8 cellular contexts compared by ENCODE assay signal in the genomic region with DNA sequence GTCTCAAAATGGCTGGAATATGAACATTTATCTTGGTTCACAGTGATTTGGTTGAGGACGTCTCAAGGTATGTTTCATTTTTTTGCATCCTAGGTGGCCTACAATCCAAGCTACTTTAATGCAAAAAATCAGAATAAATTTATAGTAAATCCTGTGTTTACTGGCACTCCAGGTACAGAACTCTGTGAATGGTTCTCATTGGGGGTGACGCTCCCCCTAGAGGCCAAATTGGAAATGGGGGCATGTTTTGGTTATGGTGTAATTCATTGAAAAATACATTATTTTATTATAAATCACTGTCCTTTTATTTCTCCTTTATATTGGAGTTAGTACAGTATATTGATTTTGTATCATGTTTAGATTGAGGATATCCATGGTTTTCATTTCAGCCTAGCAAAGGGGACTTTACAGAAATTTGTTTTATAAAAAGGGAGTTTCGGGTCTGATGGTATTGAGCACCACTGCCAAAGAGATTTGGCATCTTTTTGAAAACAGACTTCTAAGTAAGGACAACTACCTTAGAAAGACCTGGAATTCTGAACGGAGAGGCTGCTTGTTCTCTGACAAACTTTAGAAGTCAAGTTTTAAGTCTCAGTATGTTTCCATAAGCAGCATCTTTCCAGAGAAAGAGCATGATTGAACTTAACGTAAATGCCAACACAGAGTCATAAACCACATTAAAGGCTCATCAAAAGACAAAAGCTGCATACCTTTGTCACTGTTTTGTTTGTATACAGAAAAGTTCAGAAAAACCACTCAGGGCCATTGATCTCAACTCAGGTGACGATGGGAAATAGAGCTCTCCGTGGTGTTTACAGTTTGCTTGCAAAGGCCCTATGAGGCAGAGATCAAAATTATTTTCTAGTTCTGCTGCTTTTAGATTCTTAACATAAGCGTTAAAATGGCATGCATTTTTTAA. TPM values are rescaled to one million over a fixed set of nuclear protein-coding genes. Genes with fewer than 3 reads are reported as not detected.
DNase-seq lines count a peak whose midpoint lies in the region; ATAC-seq and TF ChIP-seq lines count a peak whose summit lies in the region.

No MANE protein-coding gene starts in this region.

- no peak overlapping the region for H4K5ac ChIP-seq in IMR-90 (ENCODE audit: low read depth, low read length)

- H3K4me1 ChIP-seq in CD4-positive, alpha-beta memory T cell (ENCODE audit: insufficient read depth, low read length) = peaks cover 4% of the 10 kb centered on the region
- no peaks in the 10 kb centered on the region for H3K4me1 ChIP-seq in IMR-90 (ENCODE audit: control insufficient read depth, insufficient read depth, low read length)

- H2AK5ac ChIP-seq in IMR-90 (ENCODE audit: low read depth, low read length) = no peak overlapping the region

- BruUV-seq in IMR-90 (replicated peaks; lab: Mats Ljungman, UMichigan) = no TSS peak

- no peak overlapping the region for H3K23ac ChIP-seq in IMR-90 (ENCODE audit: low read depth, low read length)

- dilution Hi-C loops in IMR-90 (cut with HindIII; ENCODE audit: low sequenced_read_pairs, unreplicated experiment) = no loop called here

- no peak overlapping the region for H3K14ac ChIP-seq in IMR-90 (replicated peaks; ENCODE audit: low read depth, low read length)

- peaks cover 10 to 35% (median 29%) of the 10 kb centered on the region in 4 donors for H3K4me1 Mint-ChIP-seq in CD4-positive, alpha-beta memory T cell

- TF ChIP-seq RAD21 in IMR-90 (IDR thresholded peaks at IDR 0.05; ENCODE audit: low read length) = peak; percentile 38

- DNase-seq in CD4-positive, alpha-beta memory T cell = peak in 4 of 5 donors; percentile 25 to 40 (median 32)
- DNase-seq in IMR-90 (no peak), fibroblast of villous mesenchyme (ENCODE audit: low read depth) (peak; percentile 30), NCI-H2029 (lab: John Stamatoyannopoulos, UW) (no peak)
- DNase-seq in activated CD8-positive, alpha-beta memory T cell treated with anti-CD3 and anti-CD28 coated beads for 4 hours (ENCODE audit: low read depth in 2 of 2) = peak; percentile 21 to 25
- peak; percentile 15 to 23 for DNase-seq in stimulated activated CD8-positive, alpha-beta memory T cell treated with anti-CD3 and anti-CD28 coated beads, Interleukin-4, amount 100 ng/mL, for 4 hours (ENCODE audit: low read depth in 2 of 2, low spot score in 1 of 2)

- no peaks in the 10 kb centered on the region for H3K9me1 ChIP-seq in IMR-90 (ENCODE audit: insufficient read depth, low read length)

- H3K27me3 ChIP-seq in CD4-positive, alpha-beta memory T cell (ENCODE audit: insufficient read depth, low read length) = no peaks in the 10 kb centered on the region
- no peaks in the 10 kb centered on the region for H3K27me3 ChIP-seq in IMR-90 (ENCODE audit: control insufficient read depth, insufficient read depth, low read length)

- peaks cover 7 to 8% of the 10 kb centered on the region in 2 experiments; a peak in 3 of 4 replicates for H3K79me1 ChIP-seq in IMR-90 (ENCODE audit: low read depth in 1 of 2, low read length in 2 of 2)

- no peaks in the 10 kb centered on the region for H3K9me3 Mint-ChIP-seq in CD4-positive, alpha-beta memory T cell

- TF ChIP-seq POLR2A in IMR-90 (IDR thresholded peaks at IDR 0.05; ENCODE audit: low read depth, low read length) = no peak

- no peak overlapping the region for H2BK5ac ChIP-seq in IMR-90 (ENCODE audit: low read depth, low read length, poor library complexity, severe bottlenecking)

- H2BK120ac ChIP-seq in IMR-90 (ENCODE audit: low read depth, low read length) = no peak overlapping the region

- no peaks in the 10 kb centered on the region; the same call in 1 of the 2 replicates for H4K20me1 ChIP-seq in IMR-90 (ENCODE audit: insufficient read depth, low read length)

- H3K56ac ChIP-seq in IMR-90 (ENCODE audit: extremely low read depth, insufficient read depth, low read length) = no peak overlapping the region

- no peak overlapping the region for H3K4ac ChIP-seq in IMR-90 (ENCODE audit: low read depth, low read length)

- no peak overlapping the region for H3K9ac ChIP-seq in IMR-90 (ENCODE audit: low read depth, low read length)

- H3K36me3 Mint-ChIP-seq in CD4-positive, alpha-beta memory T cell = no peaks in the 10 kb centered on the region

- peak; percentile 52 for TF ChIP-seq CTCF in IMR-90 (conservative IDR thresholded peaks at IDR 0.05; ENCODE audit: low read depth, low read length)
- peak; percentile 68 for TF ChIP-seq CTCF in fibroblast of villous mesenchyme (IDR thresholded peaks at IDR 0.05; ENCODE audit: insufficient read depth, low read depth, low read length)

- no peak overlapping the region for H3K4me2 ChIP-seq in IMR-90 (ENCODE audit: low read depth, low read length)

- H3K4me3 Mint-ChIP-seq in CD4-positive, alpha-beta memory T cell = no peak overlapping the region

- H2BK20ac ChIP-seq in IMR-90 (ENCODE audit: low read depth, low read length) = no peak overlapping the region

- CTCF ChIA-PET in CD4-positive, alpha-beta memory T cell (lab: Charles Lee; ENCODE audit: partially characterized antibody) = interaction anchor here (0.8 to 2.7 kb wide), 12 partner anchors 9 to 648 kb away, joined by 3 to 34 read pairs (median 5); partner anchors contain the start of gene MTMR1
- CTCF ChIA-PET in IMR-90 (lab: Yijun Ruan, JAX) = interaction anchor here (1.0 kb wide), 2 partner anchors 11 to 13 kb away, joined by 3 to 4 read pairs; no protein-coding TSS in a partner anchor

- no peak overlapping the region for H2AK9ac ChIP-seq in IMR-90 (replicated peaks; ENCODE audit: low read depth, low read length, poor library complexity)

- in situ Hi-C loops in IMR-90 (cut with MboI; ENCODE audit: low sequenced_read_pairs) = no loop called here

- no peaks in the 10 kb centered on the region for H3K36me3 ChIP-seq in CD4-positive, alpha-beta memory T cell (ENCODE audit: insufficient read depth, low read length)
- no peaks in the 10 kb centered on the region for H3K36me3 ChIP-seq in IMR-90 (ENCODE audit: control insufficient read depth, insufficient read depth, low read length)

- no peaks in the 10 kb centered on the region for H3K27me3 Mint-ChIP-seq in CD4-positive, alpha-beta memory T cell

- H3K27ac ChIP-seq in CD4-positive, alpha-beta memory T cell (ENCODE audit: low read depth, low read length) = no peak overlapping the region
- no peak overlapping the region for H3K27ac ChIP-seq in IMR-90 (ENCODE audit: insufficient read depth, low read length)

- no peak overlapping the region for H3K4me3 ChIP-seq in CD4-positive, alpha-beta memory T cell (ENCODE audit: low read length in 2 of 2)
- H3K4me3 ChIP-seq in IMR-90 (ENCODE audit: insufficient read depth, low read depth, low read length) = no peak overlapping the region
- H3K4me3 ChIP-seq in fibroblast of villous mesenchyme (ENCODE audit: low read depth, low read length) = no peak overlapping the region

- no peak for ATAC-seq in IMR-90 (ENCODE audit: low read depth)
- no peak for ATAC-seq in GM19324 (IDR thresholded peaks at IDR 0.05; ENCODE audit: low FRiP score, unreplicated experiment)
- ATAC-seq in GM21786 (IDR thresholded peaks at IDR 0.05; ENCODE audit: unreplicated experiment) = no peak

- no peaks in the 10 kb centered on the region for H3K9me3 ChIP-seq in CD4-positive, alpha-beta memory T cell (ENCODE audit: control insufficient read depth in 1 of 2, low read length in 2 of 2)
- no peaks in the 10 kb centered on the region for H3K9me3 ChIP-seq in IMR-90 (ENCODE audit: control insufficient read depth, insufficient read depth, low read length)

- H3K18ac ChIP-seq in IMR-90 (ENCODE audit: low read depth, low read length) = no peak overlapping the region

- no peak overlapping the region for H2AFZ ChIP-seq in IMR-90 (replicated peaks; ENCODE audit: low read length, poor library complexity)

- H3K27ac Mint-ChIP-seq in CD4-positive, alpha-beta memory T cell = peak overlapping the region in 2 of 7 donors; percentile 17 to 71

- no peak overlapping the region for H4K91ac ChIP-seq in IMR-90 (ENCODE audit: insufficient read depth, low read depth, low read length)

- no peak overlapping the region for H2BK15ac ChIP-seq in IMR-90 (ENCODE audit: low read depth, low read length)

- intact Hi-C loops in CD4-positive, alpha-beta memory T cell (cut with micrococcal nuclease) = loop anchor here (1.0 to 5.0 kb wide), 5 partner anchors 13 to 226 kb away; partner anchors contain the start of gene MAMLD1
- intact Hi-C loops in IMR-90 (cut with micrococcal nuclease) = no loop called here

- 67% methylated on average over 1 of the region's 8 CpGs; no CpG with 5 or more reads in 1 of the 2 experiments for WGBS in IMR-90 (ENCODE audit: extremely low coverage in 2 of 2, insufficient read length in 1 of 2), 2 experiments

- POLR2A ChIA-PET in CD4-positive, alpha-beta memory T cell (lab: Charles Lee; ENCODE audit: partially characterized antibody) = interaction anchor here (0.7 kb wide), 1 partner anchor 104 kb away, joined by 3 read pairs; no protein-coding TSS in a partner anchor
- POLR2A ChIA-PET in IMR-90 (lab: Charles Lee; ENCODE audit: unreplicated experiment) = no interaction called here

- no peak overlapping the region for H4K8ac ChIP-seq in IMR-90 (ENCODE audit: low read depth in 2 of 2, low read length in 2 of 2)

TF ChIP-seq in IMR-90, 13 proteins besides CTCF, POLR2A, EP300 and RAD21:
- TF ChIP-seq MAZ (IDR thresholded peaks at IDR 0.05; ENCODE audit: borderline replicate concordance, low read depth, low read length) (no peak), FOS (IDR thresholded peaks at IDR 0.05; ENCODE audit: low read depth, low read length) (no peak)

RNA-seq across cellular contexts. Expression of gene MTM1, which starts 19.4 kb away (rescaled TPM):
- total RNA-seq in CD4-positive, alpha-beta memory T cell = 10 to 100 TPM; 37.7 to 38.5 TPM
- polyA plus RNA-seq in CD4-positive, alpha-beta memory T cell = 10 to 100 TPM; 27.3 to 32.5 TPM
- total RNA-seq in IMR-90 (2012; rRNA removed) (5.6 and 8.3 TPM in 2 replicates), fibroblast of villous mesenchyme (8.4 and 13.4 TPM in 2 replicates)
- 2.1 and 3.8 TPM in 2 replicates for polyA plus RNA-seq in IMR-90 (2012; rRNA removed)
- polyA plus RNA-seq in IMR-90 (2012; cell fraction: cytosol; rRNA removed) = 0.41 and 0.90 TPM in 2 replicates
- 0.52 and 3.9 TPM in 2 replicates for polyA plus RNA-seq in IMR-90 (2012; cell fraction: nucleus; rRNA removed; ENCODE audit: low replicate concordance)

Comparison
In these comparisons a context has a peak if more than half of its experiments do, and no peak if none do; other contexts are left out.
1. DNase-seq: peak in CD4-positive, alpha-beta memory T cell (4 of 5), activated CD8-positive, alpha-beta memory T cell treated with anti-CD3 and anti-CD28 coated beads for 4 hours (2 of 2), fibroblast of villous mesenchyme (single experiment) and stimulated activated CD8-positive, alpha-beta memory T cell treated with anti-CD3 and anti-CD28 coated beads, Interleukin-4, amount 100 ng/mL, for 4 hours (2 of 2); none in IMR-90 (single experiment) and NCI-H2029 (single experiment).